39 cellular contexts compared by ENCODE assay signal in the genomic region with DNA sequence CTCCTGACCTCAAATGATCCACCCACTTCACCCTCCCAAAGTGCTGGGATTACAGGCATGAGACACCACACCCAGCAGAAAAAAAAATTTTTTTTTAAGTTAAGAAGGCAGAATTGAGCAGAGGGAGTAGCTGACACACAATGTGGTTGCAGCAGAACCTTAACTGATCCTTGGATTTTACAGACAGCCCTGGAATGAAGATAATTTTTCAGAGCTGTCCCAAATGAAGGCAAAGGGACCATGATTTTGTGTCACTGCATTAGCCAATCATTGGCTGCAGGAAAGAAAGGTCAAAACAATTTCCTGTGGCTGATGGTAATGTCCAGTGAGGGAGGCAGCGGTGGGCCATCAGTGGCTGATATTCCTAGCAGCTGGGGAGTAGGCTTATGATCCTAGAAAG. TPM values are rescaled to one million over a fixed set of nuclear protein-coding genes. Genes with fewer than 3 reads are reported as not detected.
"Had no signal": no experiment of that assay in that cellular context is flagged by ENCODE, and none has a peak within 500 bp of the region (broad histone marks: within the 10 kb centered on the region; RNA-seq: fewer than 3 reads in every experiment).

No MANE protein-coding gene starts in this region.

- DNase-seq: Karpas-422, Kasumi-1, MG63, MM.1S, MV-4-11, NCI-H1048, NCI-H1092, NCI-H1092 treated with DMSO at 0.1 percent for 48 hours, NCI-H1105, NCI-H1105 treated with DMSO at 0.1 percent for 48 hours, NCI-H1417, NCI-H1417 treated with DMSO at 0.1 percent for 48 hours, NCI-H1436, NCI-H1436 treated with DMSO at 0.1 percent for 48 hours, NCI-H146, NCI-H1694, NCI-H1694 treated with DMSO at 0.1 percent for 48 hours, NCI-H187, NCI-H187 treated with DMSO at 0.1 percent for 48 hours, NCI-H1930, NCI-H2029, NCI-H2029 treated with DMSO at 0.1 percent for 48 hours, NCI-H2081, NCI-H2081 treated with DMSO at 0.1 percent for 48 hours, NCI-H2107, NCI-H2171, NCI-H2171 treated with DMSO at 0.1 percent for 48 hours, NCI-H2227 treated with DMSO at 0.1 percent for 48 hours, NCI-H226, NCI-H345, NCI-H446, NCI-H446 treated with DMSO at 0.1 percent for 48 hours, NCI-H510A, NCI-H510A treated with DMSO at 0.1 percent for 48 hours, NCI-H524 had no signal

- H3K4me3 ChIP-seq: MG63 had no signal

- H3K27me3 ChIP-seq: MG63 had no signal

- H3K36me3 ChIP-seq: MG63 had no signal

RNA-seq across cellular contexts. Expression of a gene that starts 19.3 kb away (rescaled TPM):
- total RNA-seq: LHCN-M2, M059J, MCF 10A, NCI-H460 had no signal
